ENCODE assay signal across 1 cellular context in the genomic region with DNA sequence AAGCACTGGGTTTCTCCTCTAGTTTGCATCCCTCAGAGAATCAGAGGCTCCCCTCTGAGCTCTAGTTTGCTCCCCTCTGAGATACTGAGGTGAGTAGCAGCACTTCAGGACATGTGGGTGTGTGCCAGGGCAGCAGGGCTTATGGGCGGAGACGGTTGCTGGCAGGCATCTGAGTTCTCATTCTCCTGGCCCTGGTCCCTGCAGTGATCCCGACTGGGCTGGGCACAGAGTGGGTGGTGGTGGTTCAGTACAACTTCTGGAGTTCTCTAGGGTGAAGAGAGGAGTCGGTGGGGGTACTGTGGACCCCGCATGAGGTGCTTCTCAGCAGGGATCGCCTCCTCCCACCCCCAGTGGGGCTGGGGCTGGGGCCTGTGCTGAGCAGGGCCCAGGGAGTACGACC.
TF ChIP-seq lines count a peak whose summit lies in the region.

No MANE protein-coding gene starts in this region.

TF ChIP-seq in HepG2, 621 proteins besides CTCF, POLR2A, EP300 and RAD21 (continued from another document):
- TF ChIP-seq SYNCRIP (IDR thresholded peaks at IDR 0.05; ENCODE audit: insufficient read depth, low read depth, low read length) (no peak), ZNF7 (CRISPR knock-in tag; IDR thresholded peaks at IDR 0.05) (no peak), NR3C1 (CRISPR knock-in tag; IDR thresholded peaks at IDR 0.05) (no peak), SIX4 (CRISPR knock-in tag; IDR thresholded peaks at IDR 0.05) (no peak), CSRNP1 (CRISPR knock-in tag; IDR thresholded peaks at IDR 0.05) (no peak), NCOR1 (IDR thresholded peaks at IDR 0.05; ENCODE audit: borderline replicate concordance, low read length) (no peak), NAIF1 (CRISPR knock-in tag; IDR thresholded peaks at IDR 0.05; ENCODE audit: borderline replicate concordance) (no peak), ZNF460 (CRISPR knock-in tag; IDR thresholded peaks at IDR 0.05; ENCODE audit: borderline replicate concordance) (no peak), SMYD3 (CRISPR knock-in tag; IDR thresholded peaks at IDR 0.05) (no peak)
- TF ChIP-seq, protein P1, sequence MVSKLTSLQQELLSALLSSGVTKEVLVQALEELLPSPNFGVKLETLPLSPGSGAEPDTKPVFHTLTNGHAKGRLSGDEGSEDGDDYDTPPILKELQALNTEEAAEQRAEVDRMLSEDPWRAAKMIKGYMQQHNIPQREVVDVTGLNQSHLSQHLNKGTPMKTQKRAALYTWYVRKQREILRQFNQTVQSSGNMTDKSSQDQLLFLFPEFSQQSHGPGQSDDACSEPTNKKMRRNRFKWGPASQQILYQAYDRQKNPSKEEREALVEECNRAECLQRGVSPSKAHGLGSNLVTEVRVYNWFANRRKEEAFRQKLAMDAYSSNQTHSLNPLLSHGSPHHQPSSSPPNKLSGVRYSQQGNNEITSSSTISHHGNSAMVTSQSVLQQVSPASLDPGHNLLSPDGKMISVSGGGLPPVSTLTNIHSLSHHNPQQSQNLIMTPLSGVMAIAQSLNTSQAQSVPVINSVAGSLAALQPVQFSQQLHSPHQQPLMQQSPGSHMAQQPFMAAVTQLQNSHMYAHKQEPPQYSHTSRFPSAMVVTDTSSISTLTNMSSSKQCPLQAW (CRISPR knock-in tag; IDR thresholded peaks at IDR 0.05) = no peak
